In genomic region chr1:40625076-40625475, GRCh38 we compare ENCODE assay signal across 8 cellular contexts. TPM values are rescaled to one million over a fixed set of nuclear protein-coding genes. Genes with fewer than 3 reads are reported as not detected.
DNase-seq lines count a peak whose midpoint lies in the region; ATAC-seq and TF ChIP-seq lines count a peak whose summit lies in the region.

No MANE protein-coding gene starts in this region.

- peaks cover 5% of the 10 kb centered on the region for H3K27me3 Mint-ChIP-seq in type B pancreatic cell

- no peak overlapping the region for H3K4me3 ChIP-seq in AG04450 (ENCODE audit: low read depth, low read length)
- H3K4me3 ChIP-seq in Peyer's patch, result no peak overlapping the region

- H3K9me3 ChIP-seq in AG04450 (ENCODE audit: control insufficient read depth, insufficient read depth, low read length) (no peaks in the 10 kb centered on the region), Peyer's patch (no peaks in the 10 kb centered on the region)

- ATAC-seq in GM18868 (IDR thresholded peaks at IDR 0.05; ENCODE audit: unreplicated experiment) (peak; percentile 42), foreskin keratinocyte (peak; percentile 31), GM21423 (IDR thresholded peaks at IDR 0.05; ENCODE audit: unreplicated experiment) (no peak)

- H3K36me3 Mint-ChIP-seq in type B pancreatic cell, result no peaks in the 10 kb centered on the region

- CTCF ChIA-PET in AG04450 (lab: Charles Lee), result interaction anchor here (0.9 to 1.1 kb wide), 3 partner anchors 13 to 228 kb away, joined by 3 to 6 read pairs (median 3); no protein-coding TSS in a partner anchor

- no peaks in the 10 kb centered on the region for H3K36me3 ChIP-seq in Peyer's patch

- H3K27me3 ChIP-seq in AG04450 (ENCODE audit: control insufficient read depth, insufficient read depth, low read length) (peaks cover 13% of the 10 kb centered on the region), Peyer's patch (no peaks in the 10 kb centered on the region), foreskin keratinocyte (peaks cover 4% of the 10 kb centered on the region)

- no peak overlapping the region for H3K27ac ChIP-seq in AG04450 (ENCODE audit: low read depth, low read length)
- no peak overlapping the region for H3K27ac ChIP-seq in Peyer's patch
- H3K27ac ChIP-seq in foreskin keratinocyte, result no peak overlapping the region

- H3K9me3 Mint-ChIP-seq in type B pancreatic cell, result no peaks in the 10 kb centered on the region

- no peak overlapping the region for H3K4me3 Mint-ChIP-seq in type B pancreatic cell

- TF ChIP-seq CTCF in AG04450 (IDR thresholded peaks at IDR 0.05; ENCODE audit: low read depth, low read length) (peak; percentile 27; the same call in 1 of the 2 replicates), Peyer's patch (IDR thresholded peaks at IDR 0.05) (peak in 3 of 6 experiments; percentile 52 to 54 (median 54)), foreskin keratinocyte (conservative IDR thresholded peaks at IDR 0.05) (peak; percentile 68), type B pancreatic cell (conservative IDR thresholded peaks at IDR 0.05) (peak; percentile 25)

- POLR2A ChIA-PET in AG04450 (lab: Yijun Ruan, JAX), result no interaction called here

- no peak overlapping the region for H3K27ac Mint-ChIP-seq in type B pancreatic cell

- TF ChIP-seq POLR2A in Peyer's patch (IDR thresholded peaks at IDR 0.05), result no peak

- DNase-seq in AG04450 (ENCODE audit: low read depth, low spot score), result no peak
- DNase-seq in Peyer's patch, result peak in 2 of 3 donors; percentile 59 to 62
- DNase-seq in foreskin keratinocyte, result peak in 1 of 2 donors; percentile 45
- no peak for DNase-seq in type B pancreatic cell (ENCODE audit: extremely low spot score, unreplicated experiment)
- no peak for DNase-seq in NOMO-1 (lab: John Stamatoyannopoulos, UW; ENCODE audit: unreplicated experiment in 2 of 2)
- no peak for DNase-seq in NCI-H345 treated with DMSO at 0.1 percent for 48 hours (lab: John Stamatoyannopoulos, UW; ENCODE audit: unreplicated experiment)

- peaks cover 0 to 18% (median 0%) of the 10 kb centered on the region in 4 donors for H3K4me1 ChIP-seq in Peyer's patch
- peaks cover 9% of the 10 kb centered on the region for H3K4me1 ChIP-seq in foreskin keratinocyte

- H3K4me1 Mint-ChIP-seq in type B pancreatic cell (ENCODE audit: unreplicated experiment), result no peaks in the 10 kb centered on the region

RNA-seq across cellular contexts. Expression of gene RIMS3, which starts 40.4 kb away (rescaled TPM):
- polyA plus RNA-seq in AG04450 (2011; rRNA removed), result 0.33 and 0.36 TPM in 2 replicates
- 0.55 and 0.61 TPM in 2 replicates for polyA minus RNA-seq in AG04450 (2011; rRNA and poly(A)+ RNA removed)
- total RNA-seq in Peyer's patch, result 1 to 10 TPM; 2.5 to 6.6 (median 5.4) TPM
- 1.4 TPM in 2 replicates for total RNA-seq in foreskin keratinocyte
- 0.51 and 0.67 TPM in 2 replicates for polyA plus RNA-seq in foreskin keratinocyte
- 2.0 and 4.2 TPM in 2 replicates for total RNA-seq in type B pancreatic cell (ENCODE audit: low replicate concordance)

Comparison
In these comparisons a context has a peak if more than half of its experiments do, and no peak if none do; other contexts are left out.
1. DNase-seq: peak in Peyer's patch (2 of 3); none in AG04450 (single experiment), type B pancreatic cell (single experiment), NOMO-1 (0 of 2) and NCI-H345 treated with DMSO at 0.1 percent for 48 hours (single experiment).